Comparison of ENCODE assay signal across 8 cellular contexts in the genomic region with DNA sequence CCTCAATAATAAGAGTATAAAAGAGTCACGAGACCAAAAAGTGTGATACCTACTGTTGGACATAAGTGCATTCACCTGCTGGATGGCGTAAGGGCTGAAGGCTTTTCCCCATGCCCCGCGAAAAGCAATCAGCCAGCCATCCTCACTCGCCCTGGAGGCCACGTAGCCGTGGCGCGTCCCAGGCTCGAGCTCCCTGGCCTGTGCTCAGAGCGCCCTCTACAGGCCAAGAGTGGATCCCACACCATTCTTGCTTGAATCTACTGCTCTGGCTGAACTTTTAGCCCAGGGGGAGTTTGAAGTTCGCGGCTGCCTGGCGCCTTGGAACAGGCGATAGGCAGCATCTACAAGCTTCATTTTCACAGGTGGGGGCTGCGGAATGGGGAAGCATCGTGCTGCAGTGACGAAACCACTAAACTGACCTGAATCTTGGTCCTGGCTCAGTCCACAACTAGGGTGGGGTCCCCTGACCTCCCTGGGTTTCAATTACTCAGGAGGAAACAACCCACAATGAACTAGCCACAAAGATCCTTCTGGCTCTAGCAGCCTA.
A peak's percentile ranks its signal among the peaks of the same experiment; 100 is the strongest.
DNase-seq lines count a peak whose midpoint lies in the region; ATAC-seq lines count a peak whose summit lies in the region.

No MANE protein-coding gene starts in this region.

- ATAC-seq in GM19324 (IDR thresholded peaks at IDR 0.05; ENCODE audit: low FRiP score, unreplicated experiment), result peak; percentile 95
- ATAC-seq in HG03378 (IDR thresholded peaks at IDR 0.05; ENCODE audit: unreplicated experiment), result peak; percentile 99

- peak in 12 of 14 donors; percentile 4 to 80 (median 44) for DNase-seq in C1 segment of cervical spinal cord (lab: John Stamatoyannopoulos, UW)
- DNase-seq in NCI-H345 (lab: John Stamatoyannopoulos, UW), result peak; percentile 91
- DNase-seq in activated CD4-positive, CD25-positive, alpha-beta regulatory T cell treated with anti-CD3 and anti-CD28 coated beads, Interleukin-2, amount 50 U/mL, for 16 hours (ENCODE audit: low read depth, low spot score), result peak; percentile 75
- peak in 60 of 61 donors; percentile 1 to 81 (median 48) for DNase-seq in caudate nucleus (lab: John Stamatoyannopoulos, UW)
- peak; percentile 77 for DNase-seq in kidney glomerular epithelial cell (lab: John Stamatoyannopoulos, UW)
- peak; percentile 89 to 92 for DNase-seq in stimulated activated CD4-positive, alpha-beta T cell treated with anti-CD3 and anti-CD28 coated beads, Interleukin-2, amount 100 ng/mL, for 24 hours

- no peak overlapping the region for H3K27ac ChIP-seq in caudate nucleus (ENCODE audit: low read depth, low read length)
